In genomic region chr5:80237243-80237642, GRCh38 we compare ENCODE assay signal across 15 cellular contexts. TPM values are rescaled to one million over a fixed set of nuclear protein-coding genes. Genes with fewer than 3 reads are reported as not detected.
A peak's percentile ranks its signal among the peaks of the same experiment; 100 is the strongest.
DNase-seq lines count a peak whose midpoint lies in the region; ATAC-seq and TF ChIP-seq lines count a peak whose summit lies in the region.
"Had no signal": no experiment of that assay in that cellular context is flagged by ENCODE, and none has a peak within 500 bp of the region (broad histone marks: within the 10 kb centered on the region; RNA-seq: fewer than 3 reads in every experiment).

No MANE protein-coding gene starts in this region.

- intact Hi-C loops in activated CD4-positive, alpha-beta memory T cell treated with anti-CD3 and anti-CD28 coated beads for 36 hours (cut with micrococcal nuclease) = no loop called here
- intact Hi-C loops in upper lobe of right lung (cut with DNase I) = no loop called here

- peaks cover 54 to 76% (median 67%) of the 10 kb centered on the region in 10 experiments for H3K4me1 ChIP-seq in BLaER1 treated with 17β-estradiol and CSF1 and Interleukin-3, amounts not matched to agents 10 nM and 100 nM
- no peaks in the 10 kb centered on the region for H3K4me1 ChIP-seq in endodermal cell (ENCODE audit: control insufficient read depth, insufficient read depth, low read length)
- peaks cover 18% of the 10 kb centered on the region for H3K4me1 ChIP-seq in upper lobe of right lung

- WGBS in endodermal cell (ENCODE audit: insufficient coverage in 1 of 2, insufficient read length in 1 of 2), 2 experiments = 94% methylated on average over 5 of the region's 5 CpGs; no CpG with 5 or more reads in 1 of the 2 experiments

- POLR2A ChIA-PET in activated CD4-positive, alpha-beta memory T cell treated with anti-CD3 and anti-CD28 coated beads for 36 hours (lab: Charles Lee) = interaction anchor here (1.3 kb wide), 1 partner anchor 34 kb away, joined by 3 read pairs; no protein-coding TSS in a partner anchor
- POLR2A ChIA-PET in activated CD4-positive, alpha-beta memory T cell treated with anti-CD3 and anti-CD28 coated beads, Interleukin-2, amount 10 ng/mL, durations not matched to agents 7 days and 5 days (lab: Charles Lee) = interaction anchor here (1.1 to 4.6 kb wide), 3 partner anchors 11 to 19 kb away, joined by 3 to 41 read pairs (median 20); partner anchors contain the start of gene SERINC5

- H2AFZ ChIP-seq in SU-DHL-6 (ENCODE audit: low read depth, low read length, severe bottlenecking) = no peak overlapping the region

- CTCF ChIA-PET in activated CD4-positive, alpha-beta memory T cell treated with anti-CD3 and anti-CD28 coated beads for 36 hours (lab: Charles Lee) = no interaction called here
- CTCF ChIA-PET in activated CD4-positive, alpha-beta memory T cell treated with anti-CD3 and anti-CD28 coated beads, Interleukin-2, amount 10 ng/mL, durations not matched to agents 7 days and 5 days (lab: Charles Lee) = interaction anchor here (1.1 to 2.2 kb wide), 2 partner anchors 44 to 145 kb away, joined by 3 to 6 read pairs; no protein-coding TSS in a partner anchor

- H3K9ac ChIP-seq in BLaER1 treated with 17β-estradiol and CSF1 and Interleukin-3, amounts not matched to agents 10 nM and 100 nM = no peak overlapping the region
- H3K9ac ChIP-seq in SU-DHL-6 (ENCODE audit: low read length) (no peak overlapping the region), endodermal cell (ENCODE audit: extremely low read depth, low read length, poor library complexity, severe bottlenecking) (no peak overlapping the region)

- ATAC-seq in upper lobe of right lung = no peak
- no peak for ATAC-seq in HG02623 (IDR thresholded peaks at IDR 0.05; ENCODE audit: unreplicated experiment)

- H3K9me3 ChIP-seq in BLaER1 treated with 17β-estradiol and CSF1 and Interleukin-3, amounts not matched to agents 10 nM and 100 nM (replicated peaks in 1 of 11) = peaks cover 8 to 22% (median 12%) of the 10 kb centered on the region in 11 experiments
- H3K9me3 ChIP-seq in SU-DHL-6 (ENCODE audit: insufficient read depth, low read length) (no peaks in the 10 kb centered on the region), endodermal cell (ENCODE audit: control insufficient read depth, low read length) (peaks cover 19% of the 10 kb centered on the region), upper lobe of right lung (no peaks in the 10 kb centered on the region)

- peaks cover 9% of the 10 kb centered on the region for H3K9me3 Mint-ChIP-seq in activated CD4-positive, alpha-beta memory T cell treated with anti-CD3 and anti-CD28 coated beads for 36 hours
- H3K9me3 Mint-ChIP-seq in activated CD4-positive, alpha-beta memory T cell treated with anti-CD3 and anti-CD28 coated beads, Interleukin-2, amount 10 ng/mL, durations not matched to agents 7 days and 5 days = peaks cover 21% of the 10 kb centered on the region
- peaks cover 14% of the 10 kb centered on the region for H3K9me3 Mint-ChIP-seq in endodermal cell

- no peak overlapping the region for H3K4me3 ChIP-seq in BLaER1 treated with 17β-estradiol and CSF1 and Interleukin-3, amounts not matched to agents 10 nM and 100 nM
- H3K4me3 ChIP-seq in SU-DHL-6 (ENCODE audit: insufficient read depth, low read length, poor library complexity, severe bottlenecking) (no peak overlapping the region), endodermal cell (ENCODE audit: low read length) (no peak overlapping the region), upper lobe of right lung (no peak overlapping the region)
- H3K4me3 ChIP-seq: MG63 had no signal

- H3K9me2 ChIP-seq in SU-DHL-6 (replicated peaks; ENCODE audit: insufficient read depth, low read length) = no peaks in the 10 kb centered on the region

- peaks cover 66% of the 10 kb centered on the region for H3F3A ChIP-seq in SU-DHL-6 (ENCODE audit: insufficient read depth)

- peak overlapping the region in 8 of 11 experiments; percentile 20 to 89 (median 86); a peak in 12 of 22 replicates for H3K4me2 ChIP-seq in BLaER1 treated with 17β-estradiol and CSF1 and Interleukin-3, amounts not matched to agents 10 nM and 100 nM
- peak overlapping the region; percentile 80 for H3K4me2 ChIP-seq in SU-DHL-6 (ENCODE audit: low read depth, low read length, poor library complexity, severe bottlenecking)

- TF ChIP-seq CTCF in SU-DHL-6 (IDR thresholded peaks at IDR 0.05; ENCODE audit: insufficient read depth, low read length, poor library complexity, severe bottlenecking) (no peak), endodermal cell (conservative IDR thresholded peaks at IDR 0.05) (no peak), upper lobe of right lung (IDR thresholded peaks at IDR 0.05) (no peak)

- peaks cover 94% of the 10 kb centered on the region for H3K79me2 ChIP-seq in SU-DHL-6 (ENCODE audit: insufficient read depth, low read length)

- no peaks in the 10 kb centered on the region for H3K27me3 ChIP-seq in BLaER1 treated with 17β-estradiol and CSF1 and Interleukin-3, amounts not matched to agents 10 nM and 100 nM
- H3K27me3 ChIP-seq in SU-DHL-6 (ENCODE audit: low read length) (no peaks in the 10 kb centered on the region), endodermal cell (ENCODE audit: control insufficient read depth, insufficient read depth, low read length, poor library complexity, severe bottlenecking) (no peaks in the 10 kb centered on the region), upper lobe of right lung (no peaks in the 10 kb centered on the region)
- H3K27me3 ChIP-seq: MG63 had no signal

- peaks cover 39 to 97% (median 68%) of the 10 kb centered on the region in 11 experiments for H4K20me1 ChIP-seq in BLaER1 treated with 17β-estradiol and CSF1 and Interleukin-3, amounts not matched to agents 10 nM and 100 nM
- H4K20me1 ChIP-seq in SU-DHL-6 (ENCODE audit: low read depth, low read length) = no peaks in the 10 kb centered on the region; the same call in 1 of the 2 replicates

- DNase-seq in activated CD4-positive, alpha-beta memory T cell treated with anti-CD3 and anti-CD28 coated beads for 36 hours = peak; percentile 6
- no peak for DNase-seq in activated CD4-positive, alpha-beta memory T cell treated with anti-CD3 and anti-CD28 coated beads, Interleukin-2, amount 10 ng/mL, durations not matched to agents 7 days and 5 days
- no peak for DNase-seq in endodermal cell
- DNase-seq in upper lobe of right lung = no peak
- DNase-seq in AML-193 (lab: John Stamatoyannopoulos, UW) = no peak
- DNase-seq: GF-D8, MG63, NCI-H1105, NCI-H187, NCI-H2171, NCI-H510A, NCI-H82 had no signal

- peaks cover 84% of the 10 kb centered on the region for H3K4me1 Mint-ChIP-seq in activated CD4-positive, alpha-beta memory T cell treated with anti-CD3 and anti-CD28 coated beads for 36 hours (ENCODE audit: low read depth)
- peaks cover 57% of the 10 kb centered on the region for H3K4me1 Mint-ChIP-seq in activated CD4-positive, alpha-beta memory T cell treated with anti-CD3 and anti-CD28 coated beads, Interleukin-2, amount 10 ng/mL, durations not matched to agents 7 days and 5 days
- H3K4me1 Mint-ChIP-seq in endodermal cell = peaks cover 17% of the 10 kb centered on the region

- H3K4me3 Mint-ChIP-seq in activated CD4-positive, alpha-beta memory T cell treated with anti-CD3 and anti-CD28 coated beads for 36 hours = no peak overlapping the region
- H3K4me3 Mint-ChIP-seq in activated CD4-positive, alpha-beta memory T cell treated with anti-CD3 and anti-CD28 coated beads, Interleukin-2, amount 10 ng/mL, durations not matched to agents 7 days and 5 days = no peak overlapping the region
- H3K4me3 Mint-ChIP-seq in endodermal cell = no peak overlapping the region

- H3K27ac Mint-ChIP-seq in activated CD4-positive, alpha-beta memory T cell treated with anti-CD3 and anti-CD28 coated beads for 36 hours = no peak overlapping the region
- no peak overlapping the region for H3K27ac Mint-ChIP-seq in activated CD4-positive, alpha-beta memory T cell treated with anti-CD3 and anti-CD28 coated beads, Interleukin-2, amount 10 ng/mL, durations not matched to agents 7 days and 5 days
- H3K27ac Mint-ChIP-seq in endodermal cell = peak overlapping the region; percentile 28

- 0 out of 22 replicates have a peak overlapping the region, but pooled peaks of 2 of the 11 experiments have one; percentile 15 to 44 for H3K27ac ChIP-seq in BLaER1 treated with 17β-estradiol and CSF1 and Interleukin-3, amounts not matched to agents 10 nM and 100 nM
- H3K27ac ChIP-seq in SU-DHL-6 (ENCODE audit: low read depth, low read length) (peak overlapping the region; percentile 95), endodermal cell (ENCODE audit: low read depth, low read length) (no peak overlapping the region), upper lobe of right lung (no peak overlapping the region)

- peaks cover 18 to 65% (median 53%) of the 10 kb centered on the region in 11 experiments for H3K36me3 ChIP-seq in BLaER1 treated with 17β-estradiol and CSF1 and Interleukin-3, amounts not matched to agents 10 nM and 100 nM
- peaks cover 24% of the 10 kb centered on the region for H3K36me3 ChIP-seq in SU-DHL-6 (ENCODE audit: low read length)
- H3K36me3 ChIP-seq in endodermal cell (ENCODE audit: control insufficient read depth, insufficient read depth, low read length) = peaks cover 64% of the 10 kb centered on the region
- peaks cover 12% of the 10 kb centered on the region for H3K36me3 ChIP-seq in upper lobe of right lung

- H3K27me3 Mint-ChIP-seq in activated CD4-positive, alpha-beta memory T cell treated with anti-CD3 and anti-CD28 coated beads for 36 hours = no peaks in the 10 kb centered on the region
- no peaks in the 10 kb centered on the region for H3K27me3 Mint-ChIP-seq in activated CD4-positive, alpha-beta memory T cell treated with anti-CD3 and anti-CD28 coated beads, Interleukin-2, amount 10 ng/mL, durations not matched to agents 7 days and 5 days
- no peaks in the 10 kb centered on the region for H3K27me3 Mint-ChIP-seq in endodermal cell (ENCODE audit: insufficient read depth)

- peaks cover 22% of the 10 kb centered on the region for H3K36me3 Mint-ChIP-seq in activated CD4-positive, alpha-beta memory T cell treated with anti-CD3 and anti-CD28 coated beads for 36 hours
- peaks cover 64% of the 10 kb centered on the region for H3K36me3 Mint-ChIP-seq in activated CD4-positive, alpha-beta memory T cell treated with anti-CD3 and anti-CD28 coated beads, Interleukin-2, amount 10 ng/mL, durations not matched to agents 7 days and 5 days (ENCODE audit: low read depth)
- peaks cover 42% of the 10 kb centered on the region for H3K36me3 Mint-ChIP-seq in endodermal cell (ENCODE audit: low read depth)

RNA-seq across cellular contexts. Expression of gene SERINC5, which starts 18.6 kb away (rescaled TPM):
- 10 to 100 TPM; 42.8 to 48.0 TPM for total RNA-seq in activated CD4-positive, alpha-beta memory T cell treated with anti-CD3 and anti-CD28 coated beads for 36 hours
- total RNA-seq in activated CD4-positive, alpha-beta memory T cell treated with anti-CD3 and anti-CD28 coated beads, Interleukin-2, amount 10 ng/mL, durations not matched to agents 7 days and 5 days = 10 to 100 TPM; 59.1 to 60.6 TPM
- total RNA-seq in endodermal cell (100 to 1,000 TPM; 134 to 183 TPM), upper lobe of right lung (60.4 TPM)
- polyA plus RNA-seq in endodermal cell (2013, experiment 1 of 2) = 34.9 TPM
- 34.7 TPM for polyA plus RNA-seq in endodermal cell (2013, experiment 2 of 2)
